In genomic region chr2:10123281-10123680, GRCh38 we compare ENCODE assay signal across 1 cellular context.
TF ChIP-seq lines count a peak whose summit lies in the region.

No MANE protein-coding gene starts in this region.

TF ChIP-seq in H1, 55 proteins besides CTCF, POLR2A, EP300 and RAD21 (continued from another document):
- no peak for TF ChIP-seq CEBPB (IDR thresholded peaks at IDR 0.05; ENCODE audit: low read depth, low read length)
- no peak for TF ChIP-seq KDM4A (IDR thresholded peaks at IDR 0.05; ENCODE audit: low read depth, low read length, severe bottlenecking)
- TF ChIP-seq RFX5 (IDR thresholded peaks at IDR 0.05; ENCODE audit: borderline replicate concordance, low read depth, low read length) = no peak
- no peak for TF ChIP-seq FOSL1 (IDR thresholded peaks at IDR 0.05; ENCODE audit: insufficient read depth, low read depth, low read length)
- no peak for TF ChIP-seq RXRA (IDR thresholded peaks at IDR 0.05; ENCODE audit: insufficient read depth, low read depth, low read length)
- no peak for TF ChIP-seq HDAC6 (IDR thresholded peaks at IDR 0.05; ENCODE audit: low read depth, low read length)
- no peak for TF ChIP-seq SUZ12 (IDR thresholded peaks at IDR 0.05; ENCODE audit: low read length)
- TF ChIP-seq TBP (IDR thresholded peaks at IDR 0.05; ENCODE audit: low read depth, low read length) = no peak
